ENCODE assay signal across 8 cellular contexts in the genomic region with DNA sequence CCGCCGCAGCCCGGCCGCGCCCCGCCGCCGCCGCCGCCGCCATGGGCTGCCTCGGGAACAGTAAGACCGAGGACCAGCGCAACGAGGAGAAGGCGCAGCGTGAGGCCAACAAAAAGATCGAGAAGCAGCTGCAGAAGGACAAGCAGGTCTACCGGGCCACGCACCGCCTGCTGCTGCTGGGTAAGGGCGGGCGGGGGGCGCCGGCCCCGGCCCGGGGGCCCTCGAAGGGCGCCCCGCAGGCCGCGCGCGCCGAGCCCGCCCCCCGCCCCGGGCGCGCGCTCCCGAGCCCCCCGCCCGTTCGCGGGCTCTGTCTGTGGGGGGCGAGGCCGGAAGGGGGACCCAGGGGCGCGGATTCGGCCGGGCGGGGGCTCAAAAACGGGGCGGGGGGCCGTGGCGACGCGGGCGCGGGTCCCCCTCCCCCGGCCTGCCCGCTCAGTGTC. TPM values are rescaled to one million over a fixed set of nuclear protein-coding genes. Genes with fewer than 3 reads are reported as not detected.
DNase-seq lines count a peak whose midpoint lies in the region; ATAC-seq and TF ChIP-seq lines count a peak whose summit lies in the region.

No MANE protein-coding gene starts in this region.

- H3K4me3 Mint-ChIP-seq in stimulated activated memory B cell treated with anti-CD40 and anti-IgM and Interleukin-4, amounts not matched to agents 10 μg/mL and 1 μg/mL and 100 μg/mL, for 72 hours = peak overlapping the region; percentile 97

- H3K4me3 ChIP-seq in HFF-Myc (replicated peaks; ENCODE audit: low read depth, low read length) = peak overlapping the region; percentile 62

- H3K27ac Mint-ChIP-seq in stimulated activated memory B cell treated with anti-CD40 and anti-IgM and Interleukin-4, amounts not matched to agents 10 μg/mL and 1 μg/mL and 100 μg/mL, for 72 hours = peak overlapping the region; percentile 94

- no peaks in the 10 kb centered on the region for H3K27me3 Mint-ChIP-seq in stimulated activated memory B cell treated with anti-CD40 and anti-IgM and Interleukin-4, amounts not matched to agents 10 μg/mL and 1 μg/mL and 100 μg/mL, for 72 hours

- TF ChIP-seq POLR2A in Raji (IDR thresholded peaks at IDR 0.05; ENCODE audit: insufficient read depth, low read depth, low read length) = peak; percentile 32

- H3K36me3 Mint-ChIP-seq in stimulated activated memory B cell treated with anti-CD40 and anti-IgM and Interleukin-4, amounts not matched to agents 10 μg/mL and 1 μg/mL and 100 μg/mL, for 72 hours = peaks cover 23% of the 10 kb centered on the region

- in situ Hi-C loops in T47D (cut with HindIII; ENCODE audit: low pct_unique_long_range_greater_than_20kb, low sequenced_read_pairs) = no loop called here

- no peak for TF ChIP-seq CTCF in HFF-Myc (IDR thresholded peaks at IDR 0.05; ENCODE audit: low read depth, low read length, missing control alignments)

- peak; percentile 52 for DNase-seq in AG20443 (ENCODE audit: low spot score)
- no peak for DNase-seq in HFF-Myc (ENCODE audit: extremely low read depth, low read depth)
- DNase-seq in T47D (ENCODE audit: low read depth in 1 of 2, low spot score in 1 of 2) = peak; percentile 56 to 58
- DNase-seq in left lobe of liver (ENCODE audit: low spot score) = peak; percentile 52
- no peak for DNase-seq in SKM-1 treated with dmso at 0.1 percent for 144 hours (lab: John Stamatoyannopoulos, UW; ENCODE audit: unreplicated experiment)
- no peak for DNase-seq in SKM-1 (lab: John Stamatoyannopoulos, UW; ENCODE audit: unreplicated experiment)

- H3K9me3 Mint-ChIP-seq in stimulated activated memory B cell treated with anti-CD40 and anti-IgM and Interleukin-4, amounts not matched to agents 10 μg/mL and 1 μg/mL and 100 μg/mL, for 72 hours = no peaks in the 10 kb centered on the region

- peak; percentile 1 for ATAC-seq in left lobe of liver
- ATAC-seq in stimulated activated memory B cell treated with anti-CD40 and anti-IgM and Interleukin-4, amounts not matched to agents 10 μg/mL and 1 μg/mL and 100 μg/mL, for 72 hours = peak; percentile 2

- H3K4me1 Mint-ChIP-seq in stimulated activated memory B cell treated with anti-CD40 and anti-IgM and Interleukin-4, amounts not matched to agents 10 μg/mL and 1 μg/mL and 100 μg/mL, for 72 hours = peaks cover 53% of the 10 kb centered on the region

RNA-seq across cellular contexts. Expression of gene GNAS, which starts 39.2 kb away (rescaled TPM):
- total RNA-seq in left lobe of liver = 305 TPM

RNA-seq across cellular contexts. Expression of gene GNAS-AS1, which starts 41.0 kb away (rescaled TPM):
- 0.35 TPM for total RNA-seq in left lobe of liver

Comparison
In these comparisons a context has a peak if more than half of its experiments do, and no peak if none do; other contexts are left out.
1. DNase-seq: peak in AG20443 (single experiment), T47D (2 of 2) and left lobe of liver (single experiment); none in HFF-Myc (single experiment), SKM-1 treated with dmso at 0.1 percent for 144 hours (single experiment) and SKM-1 (single experiment).